Comparison of ENCODE assay signal across 25 cellular contexts in the genomic region with DNA sequence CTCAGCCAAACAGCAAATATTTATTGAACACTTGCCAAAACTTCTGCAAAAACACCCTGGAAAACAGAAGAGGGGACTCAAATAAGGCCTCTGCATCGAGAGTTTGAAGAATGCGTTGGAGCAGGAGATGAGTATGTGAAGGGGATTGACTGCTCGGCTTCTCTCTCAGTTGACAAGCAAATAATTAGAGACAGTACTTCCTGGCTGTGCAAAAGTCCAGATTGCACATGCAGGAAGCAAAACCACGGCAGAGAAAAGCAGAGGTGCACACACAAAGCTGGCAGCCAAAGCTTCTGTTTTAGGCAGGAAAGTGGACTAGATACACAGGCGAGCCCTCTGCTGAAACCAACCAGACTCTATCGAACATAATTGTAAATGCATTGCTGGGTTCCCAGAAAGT.
"Had no signal": no experiment of that assay in that cellular context is flagged by ENCODE, and none has a peak within 500 bp of the region (broad histone marks: within the 10 kb centered on the region; RNA-seq: fewer than 3 reads in every experiment).

No MANE protein-coding gene starts in this region.

- H3K27ac ChIP-seq: breast epithelium had no signal

- FAIRE-seq: K562, TTC549 had no signal

- H3K27me3 ChIP-seq: breast epithelium had no signal

- H3K9me3 ChIP-seq: breast epithelium had no signal

- H3K27me3 Mint-ChIP-seq: activated CD4-positive, alpha-beta memory T cell treated with anti-CD3 and anti-CD28 coated beads for 36 hours; activated naive CD4-positive, alpha-beta T cell treated with anti-CD3 and anti-CD28 coated beads, Interleukin-2, amount 50 U/mL, for 24 hours had no signal

- H3K36me3 ChIP-seq: breast epithelium had no signal

- H3K4me3 Mint-ChIP-seq: activated CD4-positive, alpha-beta memory T cell treated with anti-CD3 and anti-CD28 coated beads for 36 hours; activated CD4-positive, alpha-beta T cell treated with anti-CD3 and anti-CD28 coated beads, Interleukin-2, amount 10 ng/mL, durations not matched to agents 7 days and 5 days; activated naive CD4-positive, alpha-beta T cell treated with anti-CD3 and anti-CD28 coated beads, Interleukin-2, amount 50 U/mL, for 24 hours; activated T-helper 1 cell treated with anti-CD3 and anti-CD28 coated beads, Interleukin-12 subunit alpha, Interleukin-12 subunit beta, Interleukin-2, Interleukin-4 antibody, amounts not matched to agents 30 ng/mL and 10 ng/mL and 1 ng/mL, durations not matched to agents 14 hours and 24 hours and 36 hours had no signal

- DNase-seq: activated CD4-positive, alpha-beta memory T cell treated with anti-CD3 and anti-CD28 coated beads for 36 hours; activated CD4-positive, alpha-beta T cell treated with anti-CD3 and anti-CD28 coated beads, Interleukin-2, amount 10 ng/mL, durations not matched to agents 7 days and 5 days; activated CD4-positive, CD25-positive, alpha-beta regulatory T cell; activated CD8-positive, alpha-beta memory T cell treated with anti-CD3 and anti-CD28 coated beads for 24 hours; activated effector memory CD4-positive, alpha-beta T cell treated with Interleukin-2 at 50 U/mL for 16 hours; activated naive CD4-positive, alpha-beta T cell; activated T-cell treated with anti-CD3 and anti-CD28 coated beads, Interleukin-2, amount 50 U/mL, for 1 hour; aorta; caudate nucleus; Karpas-422; NCI-H1930; NCI-H2107; NCI-H2171 treated with DMSO at 0.1 percent for 48 hours; NCI-H226; NCI-H510A treated with DMSO at 0.1 percent for 48 hours; NCI-H69; PC-3; SHP77 treated with DMSO at 0.1 percent for 48 hours; T-helper 2 cell; T1000 had no signal

- ATAC-seq: K562, PC-3 had no signal

- H3K4me1 ChIP-seq: breast epithelium had no signal

- H3K9me3 Mint-ChIP-seq: activated CD4-positive, alpha-beta T cell treated with anti-CD3 and anti-CD28 coated beads, Interleukin-2, amount 10 ng/mL, durations not matched to agents 7 days and 5 days; activated naive CD4-positive, alpha-beta T cell treated with anti-CD3 and anti-CD28 coated beads, Interleukin-2, amount 50 U/mL, for 24 hours; activated T-helper 1 cell treated with anti-CD3 and anti-CD28 coated beads, Interleukin-12 subunit alpha, Interleukin-12 subunit beta, Interleukin-2, Interleukin-4 antibody, amounts not matched to agents 30 ng/mL and 10 ng/mL and 1 ng/mL, durations not matched to agents 14 hours and 24 hours and 36 hours had no signal

- H3K27ac Mint-ChIP-seq: activated CD4-positive, alpha-beta memory T cell treated with anti-CD3 and anti-CD28 coated beads for 36 hours; activated CD4-positive, alpha-beta T cell treated with anti-CD3 and anti-CD28 coated beads, Interleukin-2, amount 10 ng/mL, durations not matched to agents 7 days and 5 days; activated naive CD4-positive, alpha-beta T cell treated with anti-CD3 and anti-CD28 coated beads, Interleukin-2, amount 50 U/mL, for 24 hours; activated T-helper 1 cell treated with anti-CD3 and anti-CD28 coated beads, Interleukin-12 subunit alpha, Interleukin-12 subunit beta, Interleukin-2, Interleukin-4 antibody, amounts not matched to agents 30 ng/mL and 10 ng/mL and 1 ng/mL, durations not matched to agents 14 hours and 24 hours and 36 hours had no signal

- H3K4me3 ChIP-seq: breast epithelium, K562 had no signal

- H3K36me3 Mint-ChIP-seq: activated CD4-positive, alpha-beta memory T cell treated with anti-CD3 and anti-CD28 coated beads for 36 hours; activated naive CD4-positive, alpha-beta T cell treated with anti-CD3 and anti-CD28 coated beads, Interleukin-2, amount 50 U/mL, for 24 hours had no signal
